ENCODE assay signal across 8 cellular contexts in the genomic region with DNA sequence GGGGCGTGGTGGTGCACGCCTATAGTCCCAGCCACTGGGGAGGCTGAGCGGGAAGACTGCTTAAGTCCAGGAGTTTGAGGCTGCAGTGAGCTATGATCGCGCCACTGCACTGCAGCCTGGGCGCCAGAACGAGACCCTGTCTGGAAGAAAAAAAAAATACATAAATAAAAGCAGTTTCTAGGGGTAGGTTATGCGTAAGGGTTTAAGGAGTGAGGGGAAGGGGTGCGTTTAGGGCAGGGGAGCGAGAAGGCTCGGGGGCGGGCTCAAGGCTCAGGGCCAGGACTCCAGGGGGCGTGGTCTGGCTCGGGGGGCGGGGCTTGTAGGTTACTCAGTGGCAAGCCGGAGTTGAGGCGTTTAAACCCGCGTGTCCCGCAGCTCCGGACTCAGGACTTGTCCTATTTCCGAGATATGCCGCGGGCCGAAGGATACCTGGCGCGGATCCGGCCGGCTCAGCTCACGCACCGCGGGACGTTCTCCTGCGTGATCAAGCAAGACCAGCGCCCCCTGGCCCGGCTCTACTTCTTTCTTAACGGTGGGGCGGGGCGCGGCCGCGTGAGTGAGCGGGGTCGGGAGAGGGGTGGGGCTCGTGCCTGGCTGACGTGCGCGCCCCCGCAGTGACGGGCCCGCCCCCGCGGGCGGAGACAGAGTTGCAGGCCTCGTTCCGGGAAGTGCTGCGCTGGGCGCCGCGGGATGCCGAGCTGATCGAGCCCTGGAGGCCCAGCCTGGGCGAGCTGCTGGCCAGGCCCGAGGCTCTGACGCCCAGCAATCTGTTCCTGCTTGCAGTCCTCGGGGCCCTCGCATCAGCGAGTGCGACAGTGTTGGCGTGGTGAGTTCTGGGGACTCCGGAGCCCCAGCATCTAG. TPM values are rescaled to one million over a fixed set of nuclear protein-coding genes. Genes with fewer than 3 reads are reported as not detected.
DNase-seq lines count a peak whose midpoint lies in the region; ATAC-seq, FAIRE-seq and TF ChIP-seq lines count a peak whose summit lies in the region.

No MANE protein-coding gene starts in this region.

- in situ Hi-C loops in GM13976 (cut with MboI; ENCODE audit: low sequenced_read_pairs, unreplicated experiment), result no loop called here

- H3K9me3 ChIP-seq in keratinocyte (ENCODE audit: control insufficient read depth, low read depth, low read length), result no peaks in the 10 kb centered on the region

- TF ChIP-seq CTCF in GM13976 (IDR thresholded peaks at IDR 0.05; ENCODE audit: borderline replicate concordance, control extremely low read depth, extremely low read depth, insufficient read depth, missing control alignments) (peak; percentile 27), keratinocyte (optimal IDR thresholded peaks at IDR 0.05 in 1 of 3, IDR thresholded peaks at IDR 0.05 in 1 of 3, conservative IDR thresholded peaks at IDR 0.05 in 1 of 3; ENCODE audit: extremely low read depth in 1 of 3, insufficient read depth in 2 of 3, low read length in 3 of 3) (peak; percentile 21 to 48 (median 43))

- H3K27ac ChIP-seq in caudate nucleus (ENCODE audit: low read depth, low read length) (peak overlapping the region; percentile 86), keratinocyte (ENCODE audit: control insufficient read depth, insufficient read depth, low read length) (peak overlapping the region; percentile 84)

- peaks cover 16 to 18% of the 10 kb centered on the region in 2 experiments for H3K36me3 ChIP-seq in keratinocyte (ENCODE audit: control insufficient read depth in 2 of 2, extremely low read depth in 1 of 2, insufficient read depth in 2 of 2, low read length in 2 of 2)

- peak overlapping the region; percentile 84 for H3K4me2 ChIP-seq in keratinocyte (ENCODE audit: control insufficient read depth, extremely low read depth, insufficient read depth, low read depth, low read length)

- H3K79me2 ChIP-seq in keratinocyte (ENCODE audit: control insufficient read depth, insufficient read depth, low read length), result no peaks in the 10 kb centered on the region

- dilution Hi-C loops in keratinocyte (cut with MboI; ENCODE audit: extremely low pct_ligation_motif_present, low sequenced_read_pairs), result no loop called here

- peak overlapping the region; percentile 90 for H3K9ac ChIP-seq in keratinocyte (ENCODE audit: control insufficient read depth, extremely low read depth, insufficient read depth, low read length)

- FAIRE-seq in keratinocyte (lab: Jason Lieb, UNC), result peak; percentile 23

- no peaks in the 10 kb centered on the region for H3K27me3 ChIP-seq in keratinocyte (ENCODE audit: control insufficient read depth, extremely low read depth, insufficient read depth, low read length)

- H3K9me1 ChIP-seq in keratinocyte (ENCODE audit: control insufficient read depth, extremely low read depth, insufficient read depth, low read length), result no peaks in the 10 kb centered on the region

- H4K20me1 ChIP-seq in keratinocyte (ENCODE audit: control insufficient read depth, extremely low read depth, insufficient read depth, low read length), result peaks cover 5% of the 10 kb centered on the region

- peak overlapping the region; percentile 65 to 86 (median 83) for H3K4me3 ChIP-seq in keratinocyte (ENCODE audit: control insufficient read depth in 2 of 3, extremely low read depth in 1 of 3, insufficient read depth in 2 of 3, low read depth in 1 of 3, low read length in 3 of 3)

- peak overlapping the region; percentile 71 for H2AFZ ChIP-seq in keratinocyte (ENCODE audit: control insufficient read depth, low read length)

- DNase-seq in GM13976 (ENCODE audit: low spot score) (peak; percentile 99), NCI-H2171 treated with DMSO at 0.1 percent for 48 hours (lab: John Stamatoyannopoulos, UW) (peak; percentile 84), caudate nucleus (lab: John Stamatoyannopoulos, UW) (peak in 60 of 61 donors; percentile 65 to 96 (median 89)), keratinocyte (ENCODE audit: low read depth, low spot score) (no peak), HuH-7 (ENCODE audit: low spot score) (no peak)
- peak; percentile 94 to 98 (median 98) for DNase-seq in activated CD4-positive, CD25-positive, alpha-beta regulatory T cell (lab: John Stamatoyannopoulos, UW)
- peak; percentile 98 for DNase-seq in stimulated activated CD4-positive, alpha-beta T cell treated with anti-CD3 and anti-CD28 coated beads, Interleukin-12 subunit alpha, Interleukin-12 subunit beta, amount 100 ng/mL, for 4 hours

- peak; percentile 79 for ATAC-seq in HG02870 (IDR thresholded peaks at IDR 0.05; ENCODE audit: unreplicated experiment)

- peaks cover 24% of the 10 kb centered on the region for H3K4me1 ChIP-seq in keratinocyte (ENCODE audit: control insufficient read depth, extremely low read depth, insufficient read depth, low read length)

RNA-seq across cellular contexts. Expression of a gene that starts 10.8 kb away (rescaled TPM):
- polyA plus RNA-seq in keratinocyte, result 3.9 to 9.4 TPM (median 4.3 TPM) in 3 replicates
- polyA plus RNA-seq in keratinocyte (2011; ENCODE audit: low read depth), result 3.3 TPM
- polyA plus RNA-seq in keratinocyte (2011; cell fraction: cytosol; rRNA removed), result 1.8 and 6.0 TPM in 2 replicates
- 10.8 and 19.3 TPM in 2 replicates for polyA plus RNA-seq in keratinocyte (2011; cell fraction: nucleus; rRNA removed)
- 4.3 and 10.4 TPM in 2 replicates for polyA plus RNA-seq in keratinocyte (2012; ENCODE audit: low replicate concordance)
- 1.1 to 4.5 TPM (median 2.5 TPM) in 3 replicates for polyA minus RNA-seq in keratinocyte
- polyA minus RNA-seq in keratinocyte (2011; cell fraction: cytosol; rRNA and poly(A)+ RNA removed), result not detected
- polyA minus RNA-seq in keratinocyte (2011; cell fraction: nucleus; rRNA and poly(A)+ RNA removed), result 5.0 and 6.2 TPM in 2 replicates

RNA-seq across cellular contexts. Expression of a gene that starts 19.9 kb away (rescaled TPM):
- 0.33 to 5.0 TPM (median 0.56 TPM) in 3 replicates for polyA plus RNA-seq in keratinocyte
- polyA plus RNA-seq in keratinocyte (2011; ENCODE audit: low read depth), result 3.6 TPM
- polyA plus RNA-seq in keratinocyte (2011; cell fraction: cytosol; rRNA removed), result 0.26 and 0.62 TPM in 2 replicates
- polyA plus RNA-seq in keratinocyte (2011; cell fraction: nucleus; rRNA removed), result 3.5 and 5.4 TPM in 2 replicates
- polyA plus RNA-seq in keratinocyte (2012; ENCODE audit: low replicate concordance), result 0.50 and 6.6 TPM in 2 replicates
- 0.19 to 3.1 TPM (median 2.9 TPM) in 3 replicates for polyA minus RNA-seq in keratinocyte
- 4.0 TPM for polyA minus RNA-seq in keratinocyte (2011; cell fraction: cytosol; rRNA and poly(A)+ RNA removed)
- 4.6 and 6.5 TPM in 2 replicates for polyA minus RNA-seq in keratinocyte (2011; cell fraction: nucleus; rRNA and poly(A)+ RNA removed)

RNA-seq across cellular contexts. Expression of a gene that starts 47.8 kb away (rescaled TPM):
- polyA plus RNA-seq in keratinocyte, result 2.4 to 7.7 TPM (median 3.0 TPM) in 3 replicates
- not detected for polyA plus RNA-seq in keratinocyte (2011; ENCODE audit: low read depth)
- 2.2 and 2.7 TPM in 2 replicates for polyA plus RNA-seq in keratinocyte (2011; cell fraction: cytosol; rRNA removed)
- 5.7 and 6.5 TPM in 2 replicates for polyA plus RNA-seq in keratinocyte (2011; cell fraction: nucleus; rRNA removed)
- 0.51 and 1.2 TPM in 2 replicates for polyA plus RNA-seq in keratinocyte (2012; ENCODE audit: low replicate concordance)
- 3.3 to 23.2 TPM (median 6.4 TPM) in 3 replicates for polyA minus RNA-seq in keratinocyte
- polyA minus RNA-seq in keratinocyte (2011; cell fraction: cytosol; rRNA and poly(A)+ RNA removed), result not detected
- 3.3 and 3.6 TPM in 2 replicates for polyA minus RNA-seq in keratinocyte (2011; cell fraction: nucleus; rRNA and poly(A)+ RNA removed)

RNA-seq across cellular contexts. Expression of a gene that starts 57.1 kb away (rescaled TPM):
- 0.03 to 0.06 TPM (median 0.05 TPM) in 3 replicates for polyA plus RNA-seq in keratinocyte
- polyA plus RNA-seq in keratinocyte (2011; ENCODE audit: low read depth), result not detected
- polyA plus RNA-seq in keratinocyte (2011; cell fraction: cytosol; rRNA removed), result 0.08 TPM in 1 of 2 replicates, not detected in the other
- 0.13 TPM in 1 of 2 replicates, not detected in the other for polyA plus RNA-seq in keratinocyte (2011; cell fraction: nucleus; rRNA removed)
- not detected in 2 replicates for polyA plus RNA-seq in keratinocyte (2012; ENCODE audit: low replicate concordance)
- 0.32 TPM in 1 of 3 replicates, not detected in the others for polyA minus RNA-seq in keratinocyte
- polyA minus RNA-seq in keratinocyte (2011; cell fraction: cytosol; rRNA and poly(A)+ RNA removed), result not detected
- polyA minus RNA-seq in keratinocyte (2011; cell fraction: nucleus; rRNA and poly(A)+ RNA removed), result not detected in 2 replicates

RNA-seq across cellular contexts. Expression of a gene that starts 57.3 kb away (rescaled TPM):
- not detected in 3 replicates for polyA plus RNA-seq in keratinocyte
- not detected for polyA plus RNA-seq in keratinocyte (2011; ENCODE audit: low read depth)
- not detected in 2 replicates for polyA plus RNA-seq in keratinocyte (2011; cell fraction: cytosol; rRNA removed)
- not detected in 2 replicates for polyA plus RNA-seq in keratinocyte (2011; cell fraction: nucleus; rRNA removed)
- not detected in 2 replicates for polyA plus RNA-seq in keratinocyte (2012; ENCODE audit: low replicate concordance)
- not detected in 3 replicates for polyA minus RNA-seq in keratinocyte
- not detected for polyA minus RNA-seq in keratinocyte (2011; cell fraction: cytosol; rRNA and poly(A)+ RNA removed)
- not detected in 2 replicates for polyA minus RNA-seq in keratinocyte (2011; cell fraction: nucleus; rRNA and poly(A)+ RNA removed)

Comparison
In these comparisons a context has a peak if more than half of its experiments do, and no peak if none do; other contexts are left out.
1. DNase-seq: peak in GM13976 (single experiment), NCI-H2171 treated with DMSO at 0.1 percent for 48 hours (single experiment), activated CD4-positive, CD25-positive, alpha-beta regulatory T cell (4 of 4), caudate nucleus (60 of 61) and stimulated activated CD4-positive, alpha-beta T cell treated with anti-CD3 and anti-CD28 coated beads, Interleukin-12 subunit alpha, Interleukin-12 subunit beta, amount 100 ng/mL, for 4 hours (single experiment); none in keratinocyte (single experiment) and HuH-7 (single experiment).